ENCODE assay signal across 26 cellular contexts in the genomic region with DNA sequence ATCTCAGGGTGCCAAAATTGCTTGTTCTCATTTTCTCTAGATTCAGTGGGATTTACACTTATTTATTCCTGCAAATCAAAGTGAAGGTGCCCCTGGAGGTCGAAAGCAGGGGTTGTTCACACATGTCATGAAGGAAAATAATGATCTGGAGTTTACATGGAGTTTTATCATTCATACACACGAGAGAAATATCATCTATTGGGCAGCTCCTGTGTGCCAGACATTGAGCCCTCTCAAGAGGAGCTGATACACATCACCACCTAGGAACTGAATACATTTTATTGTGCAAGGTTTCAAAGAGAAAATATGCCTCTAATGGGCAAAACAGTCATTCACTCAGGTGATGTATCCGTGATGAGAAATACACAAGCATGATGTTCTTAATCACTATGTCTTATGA. TPM values are rescaled to one million over a fixed set of nuclear protein-coding genes. Genes with fewer than 3 reads are reported as not detected.
"Had no signal": no experiment of that assay in that cellular context is flagged by ENCODE, and none has a peak within 500 bp of the region (broad histone marks: within the 10 kb centered on the region; RNA-seq: fewer than 3 reads in every experiment).

No MANE protein-coding gene starts in this region.

- ATAC-seq: stimulated activated effector memory CD8-positive, alpha-beta T cell treated with anti-CD3 and anti-CD28 coated beads, Interleukin-12 subunit alpha, Interleukin-12 subunit beta, amount 100 ng/mL, for 72 hours; stimulated activated memory B cell treated with anti-CD40 and anti-IgM and Interleukin-4, amounts not matched to agents 10 μg/mL and 1 μg/mL and 100 μg/mL, for 72 hours; stimulated activated naive B cell treated with anti-CD40 and anti-IgM and Interleukin-4, amounts not matched to agents 10 μg/mL and 1 μg/mL and 100 μg/mL, for 72 hours; stimulated activated naive CD8-positive, alpha-beta T cell treated with anti-CD3 and anti-CD28 coated beads, Interleukin-15, amount 100 ng/mL, for 72 hours; stimulated activated naive CD8-positive, alpha-beta T cell treated with anti-CD3 and anti-CD28 coated beads, Interleukin-15, Interleukin-2, amounts not matched to agents 100 U/mL and 50 U/mL, for 24 hours; upper lobe of right lung had no signal

- H3K27ac ChIP-seq: stomach, suprapubic skin, testis, thoracic aorta, thyroid gland, tibial artery, tibial nerve, transverse colon, upper lobe of left lung, upper lobe of right lung, uterus, vagina had no signal

- H3K9me3 ChIP-seq: stomach, suprapubic skin, testis, thoracic aorta, thyroid gland, tibial artery, tibial nerve, transverse colon, upper lobe of left lung, upper lobe of right lung, uterus, vagina had no signal

- DNase-seq: stimulated activated CD4-positive, alpha-beta T cell treated with anti-CD3 and anti-CD28 coated beads, Interleukin-2, amount 100 ng/mL, for 48 hours; stimulated activated CD4-positive, alpha-beta T cell treated with anti-CD3 and anti-CD28 coated beads, Interleukin-4, amount 100 ng/mL, for 1 hour; stimulated activated CD4-positive, alpha-beta T cell treated with anti-CD3 and anti-CD28 coated beads, Interleukin-4, amount 100 ng/mL, for 24 hours; stimulated activated CD4-positive, alpha-beta T cell treated with anti-CD3 and anti-CD28 coated beads, Interleukin-4, amount 100 ng/mL, for 4 hours; stimulated activated CD8-positive, alpha-beta memory T cell treated with anti-CD3 and anti-CD28 coated beads, Interleukin-4, amount 100 ng/mL, for 48 hours; stimulated activated naive B cell treated with anti-CD40 and anti-IgM and Interleukin-4, amounts not matched to agents 10 μg/mL and 1 μg/mL and 100 μg/mL, for 72 hours; stimulated activated naive CD4-positive, alpha-beta T cell; stimulated activated naive CD4-positive, alpha-beta T cell treated with Interleukin-2 at 50 U/mL for 16 hours; stimulated activated naive CD8-positive, alpha-beta T cell treated with anti-CD3 and anti-CD28 coated beads, Interleukin-15, amount 100 ng/mL, for 72 hours; stimulated activated naive CD8-positive, alpha-beta T cell treated with anti-CD3 and anti-CD28 coated beads, Interleukin-15, Interleukin-2, amounts not matched to agents 100 U/mL and 50 U/mL, for 24 hours; stomach; substantia nigra; testis; thyroid gland; tibial artery; transverse colon; upper lobe of left lung; upper lobe of right lung; uterus had no signal

- H3K36me3 ChIP-seq: stomach, suprapubic skin, thoracic aorta, thyroid gland, tibial artery, tibial nerve, transverse colon, upper lobe of left lung, upper lobe of right lung, uterus, vagina had no signal

- H3K4me1 ChIP-seq: testis, thyroid gland, tibial nerve, upper lobe of right lung, uterus had no signal

- H3K4me3 ChIP-seq: stomach, suprapubic skin, testis, thoracic aorta, thyroid gland, tibial artery, tibial nerve, transverse colon, upper lobe of left lung, upper lobe of right lung, uterus, vagina had no signal

RNA-seq across cellular contexts. Expression of a gene that starts 23.5 kb away (rescaled TPM):
- total RNA-seq: temporal lobe, thoracic aorta, thyroid gland, tibial nerve, uterus, vagina had no signal
